ENCODE assay signal across 8 cellular contexts in genomic region chr4:125283702-125284279, GRCh38. TPM values are rescaled to one million over a fixed set of nuclear protein-coding genes. Genes with fewer than 3 reads are reported as not detected.
DNase-seq lines count a peak whose midpoint lies in the region; ATAC-seq and TF ChIP-seq lines count a peak whose summit lies in the region.

No MANE protein-coding gene starts in this region.

- no peak overlapping the region for H3K4ac ChIP-seq in mesendoderm (ENCODE audit: low read depth, low read length)

- no peaks in the 10 kb centered on the region for H3K4me1 ChIP-seq in A673 (ENCODE audit: insufficient read depth, low read length, poor library complexity, severe bottlenecking)
- H3K4me1 ChIP-seq in KMS-11 (ENCODE audit: low read depth, poor library complexity, severe bottlenecking) = no peaks in the 10 kb centered on the region
- H3K4me1 ChIP-seq in breast epithelium = no peaks in the 10 kb centered on the region
- no peaks in the 10 kb centered on the region for H3K4me1 ChIP-seq in mesendoderm (ENCODE audit: control insufficient read depth, low read depth, low read length)

- no peak overlapping the region for H3K18ac ChIP-seq in mesendoderm (ENCODE audit: low read length)

- no peak overlapping the region for H2BK15ac ChIP-seq in mesendoderm (replicated peaks; ENCODE audit: low read depth)

- H4K5ac ChIP-seq in mesendoderm (ENCODE audit: low read length) = no peak overlapping the region

- H3K9me3 ChIP-seq in A673 (ENCODE audit: low read depth, low read length, poor library complexity, severe bottlenecking) (no peaks in the 10 kb centered on the region), breast epithelium (peaks cover 0 to 5% of the 10 kb centered on the region in 2 donors)

- CTCF ChIA-PET in A673 (lab: Charles Lee) = interaction anchor here (0.6 to 2.1 kb wide), 3 partner anchors 59 to 949 kb away, joined by 3 to 13 read pairs (median 3); no protein-coding TSS in a partner anchor

- no peak overlapping the region for H3K9ac ChIP-seq in KMS-11
- H3K9ac ChIP-seq in mesendoderm (ENCODE audit: low read length) = no peak overlapping the region

- no peak overlapping the region for H2BK120ac ChIP-seq in mesendoderm (ENCODE audit: low read depth, low read length)

- H3K27ac ChIP-seq in A673 (ENCODE audit: low read depth, low read length, poor library complexity, severe bottlenecking) (no peak overlapping the region), KMS-11 (no peak overlapping the region), breast epithelium (no peak overlapping the region), mesendoderm (ENCODE audit: low read depth, low read length) (no peak overlapping the region)

- H3K23ac ChIP-seq in mesendoderm (ENCODE audit: low read length) = no peak overlapping the region

- no CpG with 5 or more reads among the region's 4 CpGs for whole genome bisulfite sequencing in mesendoderm (ENCODE audit: extremely low coverage, insufficient coverage, low lambda C conversion rate)

- no peak overlapping the region for H2BK5ac ChIP-seq in mesendoderm (ENCODE audit: low read length)

- no peak overlapping the region for H4K8ac ChIP-seq in mesendoderm (ENCODE audit: low read depth, low read length)

- no peak overlapping the region for H3K56ac ChIP-seq in mesendoderm (ENCODE audit: low read length)

- H3K36me3 ChIP-seq in A673 (ENCODE audit: insufficient read depth, low read length, poor library complexity, severe bottlenecking) (no peaks in the 10 kb centered on the region), KMS-11 (ENCODE audit: insufficient read depth) (no peaks in the 10 kb centered on the region), breast epithelium (no peaks in the 10 kb centered on the region), mesendoderm (ENCODE audit: control insufficient read depth, insufficient read depth, low read length) (no peaks in the 10 kb centered on the region)

- POLR2A ChIA-PET in A673 (lab: Charles Lee; ENCODE audit: low non-redundant PET) = interaction anchor here (0.6 kb wide), 1 partner anchor 949 kb away, joined by 3 read pairs; no protein-coding TSS in a partner anchor

- H3K79me2 ChIP-seq in KMS-11 (ENCODE audit: insufficient read depth, low read depth) = no peaks in the 10 kb centered on the region
- H3K79me2 ChIP-seq in mesendoderm (ENCODE audit: control insufficient read depth, insufficient read depth, low read length) = no peaks in the 10 kb centered on the region

- BruUV-seq in A673 (replicated peaks; lab: Mats Ljungman, UMichigan) = no TSS peak

- TF ChIP-seq CTCF in A673 (conservative IDR thresholded peaks at IDR 0.05; ENCODE audit: low read depth, low read length) (peak; percentile 69), GM12874 (IDR thresholded peaks at IDR 0.05; ENCODE audit: insufficient read depth, low read depth, low read length) (peak; percentile 15; the same call in 1 of the 2 replicates), KMS-11 (conservative IDR thresholded peaks at IDR 0.05; ENCODE audit: low read depth, low read length) (peak; percentile 86), breast epithelium (IDR thresholded peaks at IDR 0.05) (peak; percentile 31 to 56 (median 33))

- H2AFZ ChIP-seq in KMS-11 (ENCODE audit: low read depth) = no peak overlapping the region

- H3K4me3 ChIP-seq in A673 (ENCODE audit: low read depth, low read length, poor library complexity, severe bottlenecking) (no peak overlapping the region), KMS-11 (IDR thresholded peaks at IDR 0.05; ENCODE audit: insufficient read depth, low read depth, low read length) (no peak overlapping the region), breast epithelium (no peak overlapping the region), mesendoderm (ENCODE audit: low read length) (no peak overlapping the region)

- H3K27me3 ChIP-seq in A673 (replicated peaks; ENCODE audit: insufficient read depth, low read depth, low read length, poor library complexity) (no peaks in the 10 kb centered on the region), KMS-11 (ENCODE audit: insufficient read depth, low read depth) (no peaks in the 10 kb centered on the region), breast epithelium (no peaks in the 10 kb centered on the region), mesendoderm (ENCODE audit: insufficient read depth, low read length, poor library complexity) (no peaks in the 10 kb centered on the region)

- H3K79me1 ChIP-seq in mesendoderm (ENCODE audit: low read length) = no peaks in the 10 kb centered on the region

- no peak for ATAC-seq in HG03520 (IDR thresholded peaks at IDR 0.05; ENCODE audit: unreplicated experiment)

- DNase-seq in A673 (ENCODE audit: low spot score) = peak; percentile 46
- no peak for DNase-seq in breast epithelium (ENCODE audit: low spot score in 2 of 2)
- peak; percentile 27 for DNase-seq in mesendoderm
- no peak for DNase-seq in activated CD4-positive, alpha-beta T cell treated with anti-CD3 and anti-CD28 coated beads for 4 hours
- no peak for DNase-seq in NCI-H1417 treated with DMSO at 0.1 percent for 48 hours (lab: John Stamatoyannopoulos, UW)

- intact Hi-C loops in A673 (cut with micrococcal nuclease; ENCODE audit: unreplicated experiment) (loop anchor here (1.0 kb wide), 1 partner anchor 949 kb away; no protein-coding TSS in a partner anchor), breast epithelium (cut with DNase I; ENCODE audit: low total_unique reads) (no loop called here)

- no peak overlapping the region for H2AK5ac ChIP-seq in mesendoderm (ENCODE audit: low read length)

- H3K4me2 ChIP-seq in KMS-11 (no peak overlapping the region), mesendoderm (ENCODE audit: low read length) (no peak overlapping the region)

- H4K20me1 ChIP-seq in KMS-11 (ENCODE audit: insufficient read depth) = no peaks in the 10 kb centered on the region

- no peak for TF ChIP-seq POLR2A in breast epithelium (IDR thresholded peaks at IDR 0.05)

RNA-seq across cellular contexts. Expression of gene FAT4, which starts 31.0 kb away (rescaled TPM):
- total RNA-seq in A673 (2021) (31.3 and 33.6 TPM in 2 replicates), breast epithelium (10 to 100 TPM; 10.7 to 25.1 (median 13.4) TPM)
- 0.84 TPM for polyA plus RNA-seq in mesendoderm (2013, experiment 1 of 2)
- polyA plus RNA-seq in mesendoderm (2013, experiment 2 of 2) = 0.85 TPM

Comparison
In these comparisons a context has a peak if more than half of its experiments do, and no peak if none do; other contexts are left out.
1. DNase-seq: peak in A673 (single experiment) and mesendoderm (single experiment); none in breast epithelium (0 of 2), activated CD4-positive, alpha-beta T cell treated with anti-CD3 and anti-CD28 coated beads for 4 hours (0 of 2) and NCI-H1417 treated with DMSO at 0.1 percent for 48 hours (single experiment).
2. CTCF ChIP-seq: peak in every context shown above with its lines; median percentile 86 in KMS-11; 69 in A673; 33 in breast epithelium; 15 in GM12874.